ENCODE assay signal across 22 cellular contexts in genomic region chr3:61065451-61066011, GRCh38.
DNase-seq lines count a peak whose midpoint lies in the region; ATAC-seq, FAIRE-seq and TF ChIP-seq lines count a peak whose summit lies in the region.
"Had no signal": no experiment of that assay in that cellular context is flagged by ENCODE, and none has a peak within 500 bp of the region (broad histone marks: within the 10 kb centered on the region; RNA-seq: fewer than 3 reads in every experiment).

No MANE protein-coding gene starts in this region.

- intact Hi-C loops in HepG2 (cut with micrococcal nuclease; ENCODE audit: unreplicated experiment), result no loop called here
- intact Hi-C loops in right lobe of liver (cut with DNase I), result no loop called here
- intact Hi-C loops in IMR-90 (cut with micrococcal nuclease), result no loop called here

- H3K4ac ChIP-seq in IMR-90 (ENCODE audit: low read depth, low read length), result no peak overlapping the region

- H2AK5ac ChIP-seq in IMR-90 (ENCODE audit: low read depth, low read length), result no peak overlapping the region

- peaks cover 13% of the 10 kb centered on the region for H3K9me3 Mint-ChIP-seq in neural progenitor cell
- no peaks in the 10 kb centered on the region for H3K9me3 Mint-ChIP-seq in stimulated activated naive CD8-positive, alpha-beta T cell treated with anti-CD3 and anti-CD28 coated beads, Interleukin-15, amount 100 ng/mL, for 72 hours
- H3K9me3 Mint-ChIP-seq: CD8-positive, alpha-beta T cell had no signal

- H3K4me1 ChIP-seq in HepG2 (ENCODE audit: insufficient read depth, low read length) (peaks cover 7% of the 10 kb centered on the region), right lobe of liver (no peaks in the 10 kb centered on the region), IMR-90 (ENCODE audit: control insufficient read depth, insufficient read depth, low read length) (no peaks in the 10 kb centered on the region), neural progenitor cell (peaks cover 3% of the 10 kb centered on the region)
- H3K4me1 ChIP-seq: BLaER1, Caco-2, HAP-1 had no signal

- no peak overlapping the region for H2AK9ac ChIP-seq in IMR-90 (replicated peaks; ENCODE audit: low read depth, low read length, poor library complexity)

- peaks cover 4% of the 10 kb centered on the region for H3K36me3 Mint-ChIP-seq in neural progenitor cell
- H3K36me3 Mint-ChIP-seq: CD4-positive, CD25-positive, alpha-beta regulatory T cell; CD8-positive, alpha-beta T cell had no signal

- H2AFZ ChIP-seq in HepG2 (ENCODE audit: low read length) (no peak overlapping the region), IMR-90 (replicated peaks; ENCODE audit: low read length, poor library complexity) (no peak overlapping the region), neural progenitor cell (replicated peaks) (no peak overlapping the region)

- no peak for FAIRE-seq in HepG2 (lab: Jason Lieb, UNC)
- FAIRE-seq: A204.1, GM12892, H54 had no signal

- H3K4me3 ChIP-seq in HepG2 (replicated peaks in 1 of 3; ENCODE audit: insufficient read depth in 1 of 3, low read depth in 2 of 3, low read length in 3 of 3), result no peak overlapping the region
- no peak overlapping the region for H3K4me3 ChIP-seq in right lobe of liver
- H3K4me3 ChIP-seq in IMR-90 (ENCODE audit: insufficient read depth, low read depth, low read length), result no peak overlapping the region
- no peak overlapping the region for H3K4me3 ChIP-seq in neural progenitor cell
- H3K4me3 ChIP-seq: BLaER1, HAP-1 had no signal

- H4K8ac ChIP-seq in IMR-90 (ENCODE audit: low read depth in 2 of 2, low read length in 2 of 2), result no peak overlapping the region

- in situ Hi-C loops in HepG2 (cut with HindIII; ENCODE audit: extremely low pct_ligation_motif_present, low pct_unique_long_range_greater_than_20kb) (no loop called here), IMR-90 (cut with MboI; ENCODE audit: low sequenced_read_pairs) (no loop called here)

- H2BK15ac ChIP-seq in IMR-90 (ENCODE audit: low read depth, low read length), result no peak overlapping the region

- H3K27ac Mint-ChIP-seq in neural progenitor cell, result peak overlapping the region; percentile 22
- H3K27ac Mint-ChIP-seq in stimulated activated naive CD8-positive, alpha-beta T cell treated with anti-CD3 and anti-CD28 coated beads, Interleukin-15, amount 100 ng/mL, for 72 hours, result no peak overlapping the region
- H3K27ac Mint-ChIP-seq: B cell; CD4-positive, CD25-positive, alpha-beta regulatory T cell; CD8-positive, alpha-beta T cell had no signal

- H3K79me1 ChIP-seq in IMR-90 (ENCODE audit: low read depth in 1 of 2, low read length in 2 of 2), result no peaks in the 10 kb centered on the region

- H4K91ac ChIP-seq in IMR-90 (ENCODE audit: insufficient read depth, low read depth, low read length), result no peak overlapping the region

- no peak for DNase-seq in HepG2 (ENCODE audit: low spot score)
- no peak for DNase-seq in right lobe of liver
- no peak for DNase-seq in IMR-90
- no peak for DNase-seq in neural progenitor cell (ENCODE audit: low spot score)
- no peak for DNase-seq in GM10248 (ENCODE audit: extremely low spot score)
- DNase-seq in stimulated activated naive CD8-positive, alpha-beta T cell treated with anti-CD3 and anti-CD28 coated beads, Interleukin-15, amount 100 ng/mL, for 72 hours, result no peak
- DNase-seq in activated CD4-positive, CD25-positive, alpha-beta regulatory T cell (lab: John Stamatoyannopoulos, UW), result no peak
- DNase-seq: Caco-2; CD4-positive, CD25-positive, alpha-beta regulatory T cell; CD8-positive, alpha-beta T cell; DMS53; DMS79 treated with DMSO at 0.1 percent for 48 hours; GF-D8; GOT3 had no signal

- POLR2A ChIA-PET in HepG2 (lab: Yijun Ruan, JAX) (no interaction called here), IMR-90 (lab: Charles Lee; ENCODE audit: unreplicated experiment) (no interaction called here), GM10248 (lab: Yijun Ruan, JAX) (no interaction called here)

- no peak overlapping the region for H4K5ac ChIP-seq in IMR-90 (ENCODE audit: low read depth, low read length)

- dilution Hi-C loops in IMR-90 (cut with HindIII; ENCODE audit: low sequenced_read_pairs, unreplicated experiment), result no loop called here

- H3K14ac ChIP-seq in IMR-90 (replicated peaks; ENCODE audit: low read depth, low read length), result no peak overlapping the region

- H3K27ac ChIP-seq in HepG2 (ENCODE audit: extremely low read length, insufficient read depth, low read length), result no peak overlapping the region
- no peak overlapping the region for H3K27ac ChIP-seq in right lobe of liver
- no peak overlapping the region for H3K27ac ChIP-seq in IMR-90 (ENCODE audit: insufficient read depth, low read length)
- no peak overlapping the region for H3K27ac ChIP-seq in neural progenitor cell
- H3K27ac ChIP-seq: 22Rv1, BLaER1, C4-2B had no signal

- no peak overlapping the region for H3K9ac ChIP-seq in HepG2 (ENCODE audit: insufficient read depth, low read depth, low read length)
- no peak overlapping the region for H3K9ac ChIP-seq in IMR-90 (ENCODE audit: low read depth, low read length)
- no peak overlapping the region for H3K9ac ChIP-seq in neural progenitor cell
- H3K9ac ChIP-seq: BLaER1 had no signal

- H3K27me3 ChIP-seq in HepG2 (ENCODE audit: control insufficient read depth in 1 of 2, insufficient read depth in 2 of 2, low read length in 2 of 2) (no peaks in the 10 kb centered on the region), right lobe of liver (no peaks in the 10 kb centered on the region), IMR-90 (ENCODE audit: control insufficient read depth, insufficient read depth, low read length) (no peaks in the 10 kb centered on the region), neural progenitor cell (no peaks in the 10 kb centered on the region)
- H3K27me3 ChIP-seq: BLaER1 had no signal

- no peaks in the 10 kb centered on the region for H3F3A ChIP-seq in neural progenitor cell (ENCODE audit: low read depth)

- ATAC-seq in HepG2, result no peak
- ATAC-seq in right lobe of liver, result no peak
- ATAC-seq in IMR-90 (ENCODE audit: low read depth), result no peak
- no peak for ATAC-seq in stimulated activated naive CD8-positive, alpha-beta T cell treated with anti-CD3 and anti-CD28 coated beads, Interleukin-15, amount 100 ng/mL, for 72 hours
- ATAC-seq: CD8-positive, alpha-beta T cell had no signal

- H2BK120ac ChIP-seq in IMR-90 (ENCODE audit: low read depth, low read length), result no peak overlapping the region

- no peaks in the 10 kb centered on the region for H3K36me3 ChIP-seq in HepG2 (replicated peaks in 1 of 2; ENCODE audit: control insufficient read depth in 1 of 2, insufficient read depth in 2 of 2, low read length in 2 of 2)
- H3K36me3 ChIP-seq in right lobe of liver, result no peaks in the 10 kb centered on the region
- no peaks in the 10 kb centered on the region for H3K36me3 ChIP-seq in IMR-90 (ENCODE audit: control insufficient read depth, insufficient read depth, low read length)
- no peaks in the 10 kb centered on the region for H3K36me3 ChIP-seq in neural progenitor cell
- H3K36me3 ChIP-seq: BLaER1, HAP-1 had no signal

- H3K56ac ChIP-seq in IMR-90 (ENCODE audit: extremely low read depth, insufficient read depth, low read length), result no peak overlapping the region

- TF ChIP-seq CTCF in HepG2 (CRISPR knock-in tag; IDR thresholded peaks at IDR 0.05) (no peak), right lobe of liver (IDR thresholded peaks at IDR 0.05) (no peak), IMR-90 (conservative IDR thresholded peaks at IDR 0.05; ENCODE audit: low read depth, low read length) (no peak), neural progenitor cell (IDR thresholded peaks at IDR 0.05) (no peak), GM10248 (IDR thresholded peaks at IDR 0.05; ENCODE audit: control extremely low read depth, extremely low read depth, low read depth, missing control alignments) (no peak)

- CTCF ChIA-PET in HepG2 (lab: Yijun Ruan, JAX; ENCODE audit: low intra/inter-chr PET ratio, low total read pairs) (no interaction called here), IMR-90 (lab: Yijun Ruan, JAX) (no interaction called here), GM10248 (lab: Yijun Ruan, JAX) (interaction anchor here (1.6 to 2.6 kb wide), 2 partner anchors 8 to 10 kb away, joined by 3 to 9 read pairs; no protein-coding TSS in a partner anchor)

- H3K4me1 Mint-ChIP-seq in neural progenitor cell, result peaks cover 25% of the 10 kb centered on the region
- no peaks in the 10 kb centered on the region for H3K4me1 Mint-ChIP-seq in stimulated activated naive CD8-positive, alpha-beta T cell treated with anti-CD3 and anti-CD28 coated beads, Interleukin-15, amount 100 ng/mL, for 72 hours
- H3K4me1 Mint-ChIP-seq: B cell; CD4-positive, CD25-positive, alpha-beta regulatory T cell had no signal

- TF ChIP-seq EP300 in HepG2 (IDR thresholded peaks at IDR 0.05; ENCODE audit: low read depth in 2 of 2, low read length in 2 of 2) (no peak), HepG2 (CRISPR knock-in tag; IDR thresholded peaks at IDR 0.05; ENCODE audit: borderline replicate concordance) (no peak)

- no peak for TF ChIP-seq RAD21 in HepG2 (CRISPR knock-in tag; IDR thresholded peaks at IDR 0.05)
- no peak for TF ChIP-seq RAD21 in IMR-90 (IDR thresholded peaks at IDR 0.05; ENCODE audit: low read length)

- H4K20me1 ChIP-seq in HepG2 (ENCODE audit: insufficient read depth, low read length), result no peaks in the 10 kb centered on the region
- no peaks in the 10 kb centered on the region for H4K20me1 ChIP-seq in IMR-90 (ENCODE audit: insufficient read depth, low read length)
- H4K20me1 ChIP-seq in neural progenitor cell (ENCODE audit: low read depth), result no peaks in the 10 kb centered on the region
- H4K20me1 ChIP-seq: BLaER1 had no signal

- H2BK20ac ChIP-seq in IMR-90 (ENCODE audit: low read depth, low read length), result no peak overlapping the region

- H2BK5ac ChIP-seq in IMR-90 (ENCODE audit: low read depth, low read length, poor library complexity, severe bottlenecking), result no peak overlapping the region

- H3K9me3 ChIP-seq in HepG2 (ENCODE audit: low read length), result no peaks in the 10 kb centered on the region
- H3K9me3 ChIP-seq in right lobe of liver, result no peaks in the 10 kb centered on the region
- H3K9me3 ChIP-seq in IMR-90 (ENCODE audit: control insufficient read depth, insufficient read depth, low read length), result peaks cover 2% of the 10 kb centered on the region
- no peaks in the 10 kb centered on the region for H3K9me3 ChIP-seq in neural progenitor cell (ENCODE audit: low read depth)
- H3K9me3 ChIP-seq: BLaER1, Caco-2, HAP-1 had no signal

- no peak overlapping the region for H3K4me2 ChIP-seq in HepG2 (ENCODE audit: low read depth, low read length)
- H3K4me2 ChIP-seq in IMR-90 (ENCODE audit: low read depth, low read length), result no peak overlapping the region
- H3K4me2 ChIP-seq in neural progenitor cell, result no peak overlapping the region
- H3K4me2 ChIP-seq: BLaER1 had no signal

- TF ChIP-seq POLR2A in HepG2 (IDR thresholded peaks at IDR 0.05; ENCODE audit: insufficient read depth in 1 of 2, low read depth in 2 of 2, low read length in 2 of 2), result no peak
- TF ChIP-seq POLR2A in right lobe of liver (IDR thresholded peaks at IDR 0.05), result no peak
- TF ChIP-seq POLR2A in IMR-90 (IDR thresholded peaks at IDR 0.05; ENCODE audit: low read depth, low read length), result no peak

- H3K27me3 Mint-ChIP-seq in neural progenitor cell (ENCODE audit: insufficient read depth, low read depth), result no peaks in the 10 kb centered on the region
- no peaks in the 10 kb centered on the region for H3K27me3 Mint-ChIP-seq in stimulated activated naive CD8-positive, alpha-beta T cell treated with anti-CD3 and anti-CD28 coated beads, Interleukin-15, amount 100 ng/mL, for 72 hours
- H3K27me3 Mint-ChIP-seq: B cell; CD4-positive, CD25-positive, alpha-beta regulatory T cell had no signal

- no TSS peak for BruUV-seq in HepG2 (replicated peaks; lab: Mats Ljungman, UMichigan)
- no TSS peak for BruUV-seq in IMR-90 (replicated peaks; lab: Mats Ljungman, UMichigan)

- WGBS in HepG2 (ENCODE audit: low lambda C conversion rate), result 77% methylated on average over 3 of the region's 3 CpGs
- WGBS in right lobe of liver (ENCODE audit: insufficient coverage, low coverage, low lambda C conversion rate, missing lambda C conversion rate), result 95% methylated on average over 2 of the region's 3 CpGs
- WGBS in IMR-90 (ENCODE audit: extremely low coverage in 2 of 2, insufficient read length in 1 of 2), 2 experiments, result no CpG with 5 or more reads among the region's 3 CpGs

- H3K79me2 ChIP-seq in HepG2 (ENCODE audit: insufficient read depth, low read length) (no peaks in the 10 kb centered on the region), neural progenitor cell (ENCODE audit: low read depth) (no peaks in the 10 kb centered on the region)

- H3K4me3 Mint-ChIP-seq in neural progenitor cell, result no peak overlapping the region
- H3K4me3 Mint-ChIP-seq in stimulated activated naive CD8-positive, alpha-beta T cell treated with anti-CD3 and anti-CD28 coated beads, Interleukin-15, amount 100 ng/mL, for 72 hours, result no peak overlapping the region
- H3K4me3 Mint-ChIP-seq: B cell; CD4-positive, CD25-positive, alpha-beta regulatory T cell; CD8-positive, alpha-beta T cell had no signal

- H3K18ac ChIP-seq in IMR-90 (ENCODE audit: low read depth, low read length), result no peak overlapping the region

- H3K9me1 ChIP-seq in IMR-90 (ENCODE audit: insufficient read depth, low read length), result no peaks in the 10 kb centered on the region

- H3K23ac ChIP-seq in IMR-90 (ENCODE audit: low read depth, low read length), result no peak overlapping the region
